ENCODE assay signal across 30 cellular contexts in the genomic region with DNA sequence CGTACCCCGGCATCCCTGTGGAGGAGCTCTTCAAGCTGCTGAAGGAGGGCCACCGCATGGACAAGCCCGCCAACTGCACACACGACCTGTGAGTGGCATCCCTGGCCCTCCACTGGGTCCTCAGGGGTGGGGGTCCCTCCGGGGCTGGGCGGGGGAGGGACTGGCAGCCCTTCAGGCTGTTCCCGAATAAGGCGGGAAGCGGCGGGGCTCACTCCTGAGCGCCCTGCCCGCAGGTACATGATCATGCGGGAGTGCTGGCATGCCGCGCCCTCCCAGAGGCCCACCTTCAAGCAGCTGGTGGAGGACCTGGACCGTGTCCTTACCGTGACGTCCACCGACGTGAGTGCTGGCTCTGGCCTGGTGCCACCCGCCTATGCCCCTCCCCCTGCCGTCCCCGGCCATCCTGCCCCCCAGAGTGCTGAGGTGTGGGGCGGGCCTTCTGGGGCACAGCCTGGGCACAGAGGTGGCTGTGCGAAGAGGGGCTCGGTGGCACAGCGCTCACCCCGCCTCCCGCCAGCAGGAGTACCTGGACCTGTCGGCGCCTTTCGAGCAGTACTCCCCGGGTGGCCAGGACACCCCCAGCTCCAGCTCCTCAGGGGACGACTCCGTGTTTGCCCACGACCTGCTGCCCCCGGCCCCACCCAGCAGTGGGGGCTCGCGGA.
"Had no signal": no experiment of that assay in that cellular context is flagged by ENCODE, and none has a peak within 500 bp of the region (broad histone marks: within the 10 kb centered on the region; RNA-seq: fewer than 3 reads in every experiment).

No MANE protein-coding gene starts in this region.

- H3K4me1 ChIP-seq: foreskin keratinocyte had no signal

- H3K9me3 ChIP-seq: esophagus muscularis mucosa, gastrocnemius medialis, heart left ventricle had no signal

- ATAC-seq: activated CD4-positive, alpha-beta T cell treated with anti-CD3 and anti-CD28 coated beads for 36 hours; activated CD8-positive, alpha-beta memory T cell treated with anti-CD3 and anti-CD28 coated beads, Interleukin-2, amount 10 ng/mL, durations not matched to agents 7 days and 5 days; activated CD8-positive, alpha-beta T cell treated with anti-CD3 and anti-CD28 coated beads, Interleukin-2, amount 10 ng/mL, durations not matched to agents 7 days and 5 days; foreskin keratinocyte; gastrocnemius medialis; heart left ventricle had no signal

- H3K4me3 ChIP-seq: coronary artery, dorsolateral prefrontal cortex, esophagus muscularis mucosa, gastrocnemius medialis, heart left ventricle had no signal

- H3K27ac ChIP-seq: brain microvascular endothelial cell, coronary artery, dorsolateral prefrontal cortex, esophagus muscularis mucosa, foreskin keratinocyte, gastrocnemius medialis, heart left ventricle had no signal

- H3K4me3 Mint-ChIP-seq: activated CD4-positive, alpha-beta memory T cell treated with anti-CD3 and anti-CD28 coated beads for 36 hours; activated CD4-positive, alpha-beta T cell treated with anti-CD3 and anti-CD28 coated beads for 36 hours; activated CD4-positive, alpha-beta T cell treated with anti-CD3 and anti-CD28 coated beads, Interleukin-2, amount 10 ng/mL, durations not matched to agents 24 days and 14 days; activated CD8-positive, alpha-beta memory T cell treated with anti-CD3 and anti-CD28 coated beads, Interleukin-2, amount 10 ng/mL, durations not matched to agents 7 days and 5 days; activated CD8-positive, alpha-beta T cell treated with anti-CD3 and anti-CD28 coated beads, Interleukin-2, amount 10 ng/mL, durations not matched to agents 7 days and 5 days; activated naive CD8-positive, alpha-beta T cell; activated T-helper 1 cell treated with anti-CD3 and anti-CD28 coated beads, Interleukin-12 subunit alpha, Interleukin-12 subunit beta, Interleukin-2, Interleukin-4 antibody, amounts not matched to agents 30 ng/mL and 10 ng/mL and 1 ng/mL, durations not matched to agents 14 hours and 24 hours and 36 hours; central memory CD8-positive, alpha-beta T cell; dendritic cell treated with granulocyte-macrophage colony-stimulating factor and Interleukin-4, amounts not matched to agents 40 ng/mL and 50 ng/mL, for 4 days had no signal

- H3K9me3 Mint-ChIP-seq: activated CD4-positive, alpha-beta memory T cell treated with anti-CD3 and anti-CD28 coated beads for 36 hours; activated CD4-positive, alpha-beta T cell treated with anti-CD3 and anti-CD28 coated beads, Interleukin-2, amount 10 ng/mL, durations not matched to agents 24 days and 14 days; activated T-helper 1 cell treated with anti-CD3 and anti-CD28 coated beads, Interleukin-12 subunit alpha, Interleukin-12 subunit beta, Interleukin-2, Interleukin-4 antibody, amounts not matched to agents 30 ng/mL and 10 ng/mL and 1 ng/mL, durations not matched to agents 14 hours and 24 hours and 36 hours; activated T-helper 2 cell treated with anti-CD3 and anti-CD28 coated beads, Interferon-gamma antibody, Interleukin-2, Interleukin-4, amounts not matched to agents 10 μg/mL and 5 μg/mL and 100 μg/mL, durations not matched to agents 14 hours and 24 hours and 36 hours; central memory CD8-positive, alpha-beta T cell; dendritic cell treated with granulocyte-macrophage colony-stimulating factor and Interleukin-4, amounts not matched to agents 40 ng/mL and 50 ng/mL, for 4 days had no signal

- H3K4me1 Mint-ChIP-seq: activated CD4-positive, alpha-beta T cell treated with anti-CD3 and anti-CD28 coated beads for 36 hours; activated CD4-positive, alpha-beta T cell treated with anti-CD3 and anti-CD28 coated beads, Interleukin-2, amount 10 ng/mL, durations not matched to agents 24 days and 14 days; activated CD8-positive, alpha-beta memory T cell treated with anti-CD3 and anti-CD28 coated beads, Interleukin-2, amount 10 ng/mL, durations not matched to agents 7 days and 5 days; central memory CD8-positive, alpha-beta T cell had no signal

- H3K36me3 Mint-ChIP-seq: activated CD4-positive, alpha-beta memory T cell treated with anti-CD3 and anti-CD28 coated beads for 36 hours; activated CD8-positive, alpha-beta memory T cell treated with anti-CD3 and anti-CD28 coated beads, Interleukin-2, amount 10 ng/mL, durations not matched to agents 7 days and 5 days; activated naive CD8-positive, alpha-beta T cell had no signal

- H3K27me3 ChIP-seq: brain microvascular endothelial cell, dorsolateral prefrontal cortex, foreskin keratinocyte, gastrocnemius medialis, heart left ventricle had no signal

- H3K36me3 ChIP-seq: brain microvascular endothelial cell, gastrocnemius medialis had no signal

- H3K27ac Mint-ChIP-seq: activated CD4-positive, alpha-beta memory T cell treated with anti-CD3 and anti-CD28 coated beads for 36 hours; activated CD4-positive, alpha-beta T cell treated with anti-CD3 and anti-CD28 coated beads for 36 hours; activated CD4-positive, alpha-beta T cell treated with anti-CD3 and anti-CD28 coated beads, Interleukin-2, amount 10 ng/mL, durations not matched to agents 24 days and 14 days; activated CD8-positive, alpha-beta memory T cell treated with anti-CD3 and anti-CD28 coated beads, Interleukin-2, amount 10 ng/mL, durations not matched to agents 7 days and 5 days; activated CD8-positive, alpha-beta T cell treated with anti-CD3 and anti-CD28 coated beads, Interleukin-2, amount 10 ng/mL, durations not matched to agents 7 days and 5 days; activated naive CD8-positive, alpha-beta T cell; activated T-helper 1 cell treated with anti-CD3 and anti-CD28 coated beads, Interleukin-12 subunit alpha, Interleukin-12 subunit beta, Interleukin-2, Interleukin-4 antibody, amounts not matched to agents 30 ng/mL and 10 ng/mL and 1 ng/mL, durations not matched to agents 14 hours and 24 hours and 36 hours; activated T-helper 2 cell treated with anti-CD3 and anti-CD28 coated beads, Interferon-gamma antibody, Interleukin-2, Interleukin-4, amounts not matched to agents 10 μg/mL and 5 μg/mL and 100 μg/mL, durations not matched to agents 14 hours and 24 hours and 36 hours; dendritic cell treated with granulocyte-macrophage colony-stimulating factor and Interleukin-4, amounts not matched to agents 40 ng/mL and 50 ng/mL, for 4 days had no signal

- H3K27me3 Mint-ChIP-seq: activated CD4-positive, alpha-beta memory T cell treated with anti-CD3 and anti-CD28 coated beads for 36 hours; activated CD4-positive, alpha-beta T cell treated with anti-CD3 and anti-CD28 coated beads for 36 hours; activated CD4-positive, alpha-beta T cell treated with anti-CD3 and anti-CD28 coated beads, Interleukin-2, amount 10 ng/mL, durations not matched to agents 24 days and 14 days; activated CD8-positive, alpha-beta memory T cell treated with anti-CD3 and anti-CD28 coated beads, Interleukin-2, amount 10 ng/mL, durations not matched to agents 7 days and 5 days; activated naive CD8-positive, alpha-beta T cell; central memory CD8-positive, alpha-beta T cell; dendritic cell treated with granulocyte-macrophage colony-stimulating factor and Interleukin-4, amounts not matched to agents 40 ng/mL and 50 ng/mL, for 4 days had no signal

- DNase-seq: activated CD4-positive, alpha-beta memory T cell treated with anti-CD3 and anti-CD28 coated beads for 36 hours; activated CD4-positive, alpha-beta T cell treated with anti-CD3 and anti-CD28 coated beads, Interleukin-2, amount 10 ng/mL, durations not matched to agents 24 days and 14 days; activated CD4-positive, CD25-positive, alpha-beta regulatory T cell; activated CD4-positive, CD25-positive, alpha-beta regulatory T cell treated with anti-CD3 and anti-CD28 coated beads, Interleukin-2, amount 50 U/mL, for 72 hours; activated CD8-positive, alpha-beta memory T cell treated with anti-CD3 and anti-CD28 coated beads, Interleukin-2, amount 10 ng/mL, durations not matched to agents 7 days and 5 days; activated CD8-positive, alpha-beta memory T cell treated with anti-CD3 and anti-CD28 coated beads, Interleukin-2, amount 50 U/mL, for 4 hours; activated CD8-positive, alpha-beta T cell treated with anti-CD3 and anti-CD28 coated beads, Interleukin-2, amount 10 ng/mL, durations not matched to agents 7 days and 5 days; activated effector memory CD4-positive, alpha-beta T cell treated with anti-CD3 and anti-CD28 coated beads, Interleukin-2, amount 50 U/mL, for 16 hours; activated naive CD4-positive, alpha-beta T cell treated with anti-CD3 and anti-CD28 coated beads, Interleukin-2, amount 50 U/mL, for 16 hours; activated T-cell treated with anti-CD3 and anti-CD28 coated beads, Interleukin-2, amount 50 U/mL, for 1 hour; activated T-cell treated with anti-CD3 and anti-CD28 coated beads, Interleukin-2, amount 50 U/mL, for 48 hours; amniotic stem cell; anterior cingulate cortex; brain microvascular endothelial cell; dorsolateral prefrontal cortex; effector memory CD4-positive, alpha-beta T cell; foreskin keratinocyte; gastrocnemius medialis; glutamatergic neuron had no signal

- FAIRE-seq: astrocyte, bronchial epithelial cell had no signal
